2 cellular contexts compared by ENCODE assay signal in genomic region chr1:202161151-202162048, GRCh38.
TF ChIP-seq lines count a peak whose summit lies in the region.

No MANE protein-coding gene starts in this region.

TF ChIP-seq in SK-N-SH treated with all-trans-retinoic acid at 6 μM for 48 hours, 23 proteins besides CTCF, POLR2A, EP300 and RAD21 (continued from another document):
- TF ChIP-seq PATZ1 (CRISPR knock-in tag; IDR thresholded peaks at IDR 0.05; ENCODE audit: borderline replicate concordance) (no peak), ESRRG (CRISPR knock-in tag; IDR thresholded peaks at IDR 0.05) (no peak), ZFP30 (CRISPR knock-in tag; IDR thresholded peaks at IDR 0.05) (no peak), CSDC2 (CRISPR knock-in tag; IDR thresholded peaks at IDR 0.05) (no peak), ZNF565 (CRISPR knock-in tag; conservative IDR thresholded peaks at IDR 0.05; ENCODE audit: low read depth) (no peak), ZC3H10 (CRISPR knock-in tag; IDR thresholded peaks at IDR 0.05) (no peak), CSRNP3 (CRISPR knock-in tag; IDR thresholded peaks at IDR 0.05) (no peak), PPARA (CRISPR knock-in tag; IDR thresholded peaks at IDR 0.05; ENCODE audit: borderline replicate concordance) (no peak), POU6F1 (CRISPR knock-in tag; IDR thresholded peaks at IDR 0.05; ENCODE audit: borderline replicate concordance, low read depth) (no peak), TOX (CRISPR knock-in tag; IDR thresholded peaks at IDR 0.05; ENCODE audit: borderline replicate concordance) (no peak), BACH2 (CRISPR knock-in tag; IDR thresholded peaks at IDR 0.05; ENCODE audit: borderline replicate concordance) (no peak), CREB5 (CRISPR knock-in tag; IDR thresholded peaks at IDR 0.05; ENCODE audit: low read depth) (no peak), ZNF70 (CRISPR knock-in tag; IDR thresholded peaks at IDR 0.05) (no peak), TCF4 (CRISPR knock-in tag; IDR thresholded peaks at IDR 0.05; ENCODE audit: borderline replicate concordance) (no peak), ARNTL (CRISPR knock-in tag; IDR thresholded peaks at IDR 0.05; ENCODE audit: borderline replicate concordance, low read depth) (no peak), SNAI2 (CRISPR knock-in tag; IDR thresholded peaks at IDR 0.05) (no peak), ZNF8 (CRISPR knock-in tag; IDR thresholded peaks at IDR 0.05) (no peak)

TF ChIP-seq in SK-N-SH, 30 proteins besides CTCF, POLR2A, EP300 and RAD21 (continued from another document):
- TF ChIP-seq ZBTB33 (IDR thresholded peaks at IDR 0.05; ENCODE audit: borderline replicate concordance, low read depth) (no peak), IRF3 (IDR thresholded peaks at IDR 0.05; ENCODE audit: low read depth, low read length) (no peak)
